In genomic region chr1:25955553-25955952, GRCh38 we compare ENCODE assay signal across 31 cellular contexts.
"Had no signal": no experiment of that assay in that cellular context is flagged by ENCODE, and none has a peak within 500 bp of the region (broad histone marks: within the 10 kb centered on the region; RNA-seq: fewer than 3 reads in every experiment).

No MANE protein-coding gene starts in this region.

- DNase-seq: activated CD4-positive, alpha-beta T cell treated with anti-CD3 and anti-CD28 coated beads for 1 hour; activated CD4-positive, alpha-beta T cell treated with anti-CD3 and anti-CD28 coated beads for 4 hours; activated CD4-positive, alpha-beta T cell treated with anti-CD3 and anti-CD28 coated beads, Interleukin-2, amount 50 U/mL, for 1 hour; activated CD4-positive, alpha-beta T cell treated with anti-CD3 and anti-CD28 coated beads, Interleukin-2, amount 50 U/mL, for 48 hours; activated CD8-positive, alpha-beta memory T cell treated with anti-CD3 and anti-CD28 coated beads for 24 hours; activated CD8-positive, alpha-beta T cell treated with anti-CD3 and anti-CD28 coated beads for 36 hours; activated naive CD4-positive, alpha-beta T cell treated with anti-CD3 and anti-CD28 coated beads for 36 hours; activated naive CD8-positive, alpha-beta T cell treated with anti-CD3 and anti-CD28 coated beads for 36 hours; activated naive CD8-positive, alpha-beta T cell treated with anti-CD3 and anti-CD28 coated beads, Interleukin-2, amount 50 U/mL, for 24 hours; activated T-cell treated with anti-CD3 and anti-CD28 coated beads, Interleukin-2, amount 50 U/mL, for 4 hours; adrenal gland; amygdala; aorta; body of pancreas; caudate nucleus; cerebellar nuclear complex; colonic mucosa; effector CD8-positive, alpha-beta T cell; endodermal cell; erythroblast; foreskin keratinocyte; gastrocnemius medialis; glutamatergic neuron; heart left ventricle; T-helper 1 cell; T-helper 17 cell; T1000 had no signal

- H3K27me3 Mint-ChIP-seq: activated CD8-positive, alpha-beta T cell treated with anti-CD3 and anti-CD28 coated beads for 36 hours; activated naive CD4-positive, alpha-beta T cell treated with anti-CD3 and anti-CD28 coated beads, Interleukin-2, amount 50 U/mL, for 24 hours; activated naive CD8-positive, alpha-beta T cell treated with anti-CD3 and anti-CD28 coated beads for 36 hours; activated naive CD8-positive, alpha-beta T cell treated with anti-CD3 and anti-CD28 coated beads, Interleukin-2, amount 50 U/mL, for 24 hours; T-helper 17 cell had no signal

- H3K4me3 Mint-ChIP-seq: activated CD8-positive, alpha-beta T cell treated with anti-CD3 and anti-CD28 coated beads for 36 hours; activated naive CD4-positive, alpha-beta T cell treated with anti-CD3 and anti-CD28 coated beads for 36 hours; activated naive CD4-positive, alpha-beta T cell treated with anti-CD3 and anti-CD28 coated beads, Interleukin-2, amount 50 U/mL, for 24 hours; activated naive CD8-positive, alpha-beta T cell treated with anti-CD3 and anti-CD28 coated beads for 36 hours; activated naive CD8-positive, alpha-beta T cell treated with anti-CD3 and anti-CD28 coated beads, Interleukin-2, amount 50 U/mL, for 24 hours; activated T-cell treated with anti-CD3 and anti-CD28 coated beads, Interleukin-2, amount 50 U/mL, for 4 hours; endodermal cell; T-helper 17 cell; T-helper 2 cell treated with Interferon-gamma antibody and Interleukin-4, amounts not matched to agents 5 μg/mL and 100 μg/mL, for 36 hours had no signal

- H3K27ac ChIP-seq: adrenal gland, body of pancreas, colonic mucosa, esophagus muscularis mucosa, foreskin keratinocyte, gastrocnemius medialis, heart left ventricle had no signal

- H3K27me3 ChIP-seq: adrenal gland, body of pancreas, colonic mucosa, esophagus muscularis mucosa, foreskin keratinocyte, gastrocnemius medialis, heart left ventricle had no signal

- H3K9me3 ChIP-seq: adrenal gland, body of pancreas, colonic mucosa, esophagus muscularis mucosa, gastrocnemius medialis, heart left ventricle had no signal

- H3K9me3 Mint-ChIP-seq: activated naive CD4-positive, alpha-beta T cell treated with anti-CD3 and anti-CD28 coated beads, Interleukin-2, amount 50 U/mL, for 24 hours; activated naive CD8-positive, alpha-beta T cell treated with anti-CD3 and anti-CD28 coated beads, Interleukin-2, amount 50 U/mL, for 24 hours; activated T-helper 2 cell treated with anti-CD3 and anti-CD28 coated beads, Interferon-gamma antibody, Interleukin-2, Interleukin-4, amounts not matched to agents 10 μg/mL and 5 μg/mL and 100 μg/mL, durations not matched to agents 14 hours and 24 hours and 36 hours; T-helper 2 cell treated with Interferon-gamma antibody and Interleukin-4, amounts not matched to agents 5 μg/mL and 100 μg/mL, for 36 hours had no signal

- H3K27ac Mint-ChIP-seq: activated naive CD4-positive, alpha-beta T cell treated with anti-CD3 and anti-CD28 coated beads for 36 hours; activated naive CD4-positive, alpha-beta T cell treated with anti-CD3 and anti-CD28 coated beads, Interleukin-2, amount 50 U/mL, for 24 hours; activated naive CD8-positive, alpha-beta T cell treated with anti-CD3 and anti-CD28 coated beads for 36 hours; activated naive CD8-positive, alpha-beta T cell treated with anti-CD3 and anti-CD28 coated beads, Interleukin-2, amount 50 U/mL, for 24 hours; activated T-helper 2 cell treated with anti-CD3 and anti-CD28 coated beads, Interferon-gamma antibody, Interleukin-2, Interleukin-4, amounts not matched to agents 10 μg/mL and 5 μg/mL and 100 μg/mL, durations not matched to agents 14 hours and 24 hours and 36 hours; endodermal cell; T-helper 17 cell; T-helper 2 cell treated with Interferon-gamma antibody and Interleukin-4, amounts not matched to agents 5 μg/mL and 100 μg/mL, for 36 hours had no signal

- H3K36me3 ChIP-seq: colonic mucosa had no signal

- H3K4me1 ChIP-seq: adrenal gland, body of pancreas, colonic mucosa, foreskin keratinocyte, gastrocnemius medialis had no signal

- ATAC-seq: activated CD8-positive, alpha-beta T cell treated with anti-CD3 and anti-CD28 coated beads for 36 hours; activated naive CD8-positive, alpha-beta T cell treated with anti-CD3 and anti-CD28 coated beads, Interleukin-2, amount 50 U/mL, for 24 hours; activated T-cell treated with anti-CD3 and anti-CD28 coated beads, Interleukin-2, amount 50 U/mL, for 4 hours; body of pancreas; foreskin keratinocyte; gastrocnemius medialis; heart left ventricle; T-helper 17 cell had no signal

- H3K4me3 ChIP-seq: adrenal gland, body of pancreas, colonic mucosa, esophagus muscularis mucosa, gastrocnemius medialis, heart left ventricle had no signal

- H3K4me1 Mint-ChIP-seq: activated naive CD8-positive, alpha-beta T cell treated with anti-CD3 and anti-CD28 coated beads for 36 hours; endodermal cell had no signal
